In genomic region chr9:1701113-1701512, GRCh38 we compare ENCODE assay signal across 22 cellular contexts.
DNase-seq lines count a peak whose midpoint lies in the region; ATAC-seq and TF ChIP-seq lines count a peak whose summit lies in the region.
"Had no signal": no experiment of that assay in that cellular context is flagged by ENCODE, and none has a peak within 500 bp of the region (broad histone marks: within the 10 kb centered on the region; RNA-seq: fewer than 3 reads in every experiment).

No MANE protein-coding gene starts in this region.

- H3K9me3 ChIP-seq in endodermal cell (ENCODE audit: control insufficient read depth, low read length): no peaks in the 10 kb centered on the region
- H3K9me3 ChIP-seq: BLaER1, Caco-2, HAP-1 had no signal

- TF ChIP-seq POLR2A in NB4 (IDR thresholded peaks at IDR 0.05; ENCODE audit: extremely low read depth, insufficient read length): no peak

- 93 to 100% methylated on average over 1 of the region's 2 CpGs for WGBS in endodermal cell (ENCODE audit: insufficient coverage in 1 of 2, insufficient read length in 1 of 2), 2 experiments

- ATAC-seq in HG02840 (IDR thresholded peaks at IDR 0.05; ENCODE audit: low FRiP score, unreplicated experiment) (no peak), left lobe of liver (no peak)
- ATAC-seq: HepG2, PC-3 had no signal

- no peaks in the 10 kb centered on the region for H3K36me3 ChIP-seq in endodermal cell (ENCODE audit: control insufficient read depth, insufficient read depth, low read length)
- H3K36me3 ChIP-seq: BLaER1, HAP-1 had no signal

- no peak overlapping the region for H3K4me3 Mint-ChIP-seq in endodermal cell
- H3K4me3 Mint-ChIP-seq: CD4-positive, alpha-beta memory T cell had no signal

- H3K4me1 Mint-ChIP-seq in endodermal cell: peaks cover 4% of the 10 kb centered on the region
- H3K4me1 Mint-ChIP-seq: CD4-positive, alpha-beta memory T cell had no signal

- peaks cover 2% of the 10 kb centered on the region for H3K27me3 Mint-ChIP-seq in endodermal cell (ENCODE audit: insufficient read depth)

- H3K27ac Mint-ChIP-seq in endodermal cell: no peak overlapping the region
- H3K27ac Mint-ChIP-seq: CD4-positive, alpha-beta memory T cell had no signal

- no peaks in the 10 kb centered on the region for H3K9me3 Mint-ChIP-seq in endodermal cell
- H3K9me3 Mint-ChIP-seq: CD4-positive, alpha-beta memory T cell had no signal

- H3K36me3 Mint-ChIP-seq in endodermal cell (ENCODE audit: low read depth): no peaks in the 10 kb centered on the region
- H3K36me3 Mint-ChIP-seq: CD4-positive, alpha-beta memory T cell had no signal

- H3K4me3 ChIP-seq in NB4 (ENCODE audit: low read depth, low read length): no peak overlapping the region
- no peak overlapping the region for H3K4me3 ChIP-seq in endodermal cell (ENCODE audit: low read length)
- H3K4me3 ChIP-seq: BLaER1, HAP-1 had no signal

- peak; percentile 16 for DNase-seq in NB4 (ENCODE audit: low read depth)
- DNase-seq in endodermal cell: peak; percentile 52
- DNase-seq in activated effector memory CD4-positive, alpha-beta T cell treated with Interleukin-2 at 50 U/mL for 16 hours: no peak
- no peak for DNase-seq in left lobe of liver (ENCODE audit: low spot score)
- DNase-seq: ACHN; Caco-2; CD4-positive, alpha-beta memory T cell; DMS153; KBM-7; NCI-H1105 treated with DMSO at 0.1 percent for 48 hours; NCI-H2029 treated with DMSO at 0.1 percent for 48 hours; NCI-H2171 treated with DMSO at 0.1 percent for 48 hours; NCI-H524 treated with DMSO at 0.1 percent for 48 hours; PC-3; Right ventricle myocardium superior had no signal

- H3K27ac ChIP-seq in C4-2B (no peak overlapping the region), endodermal cell (ENCODE audit: low read depth, low read length) (no peak overlapping the region)
- H3K27ac ChIP-seq: BLaER1, HL-60 had no signal

- H3K9ac ChIP-seq in endodermal cell (ENCODE audit: extremely low read depth, low read length, poor library complexity, severe bottlenecking): no peak overlapping the region
- H3K9ac ChIP-seq: BLaER1 had no signal

- TF ChIP-seq CTCF in C4-2B (conservative IDR thresholded peaks at IDR 0.05) (peak; percentile 15), GM12873 (IDR thresholded peaks at IDR 0.05; ENCODE audit: insufficient read depth, low read depth, low read length, missing control alignments) (peak; percentile 13), NB4 (IDR thresholded peaks at IDR 0.05; ENCODE audit: low read depth, low read length) (no peak), endodermal cell (conservative IDR thresholded peaks at IDR 0.05) (peak; percentile 34)

- no peaks in the 10 kb centered on the region for H3K27me3 ChIP-seq in endodermal cell (ENCODE audit: control insufficient read depth, insufficient read depth, low read length, poor library complexity, severe bottlenecking)
- H3K27me3 ChIP-seq: BLaER1 had no signal

- H3K4me1 ChIP-seq in endodermal cell (ENCODE audit: control insufficient read depth, insufficient read depth, low read length): no peaks in the 10 kb centered on the region
- H3K4me1 ChIP-seq: BLaER1, Caco-2, HAP-1 had no signal

Comparison
In these comparisons a context has a peak if more than half of its experiments do, and no peak if none do; other contexts are left out.
1. DNase-seq: peak in NB4 (single experiment) and endodermal cell (single experiment); none in activated effector memory CD4-positive, alpha-beta T cell treated with Interleukin-2 at 50 U/mL for 16 hours (single experiment) and left lobe of liver (single experiment).